20 cellular contexts compared by ENCODE assay signal in genomic region chr2:654896-655295, GRCh38. TPM values are rescaled to one million over a fixed set of nuclear protein-coding genes. Genes with fewer than 3 reads are reported as not detected.
DNase-seq lines count a peak whose midpoint lies in the region; ATAC-seq and TF ChIP-seq lines count a peak whose summit lies in the region.
"Had no signal": no experiment of that assay in that cellular context is flagged by ENCODE, and none has a peak within 500 bp of the region (broad histone marks: within the 10 kb centered on the region; RNA-seq: fewer than 3 reads in every experiment).

No MANE protein-coding gene starts in this region.

- peak; percentile 25 for DNase-seq in activated CD4-positive, CD25-positive, alpha-beta regulatory T cell treated with anti-CD3 and anti-CD28 coated beads, Interleukin-2, amount 50 U/mL, for 72 hours
- DNase-seq in CD4-positive, alpha-beta T cell: no peak
- peak; percentile 4 for DNase-seq in activated T-helper 2 cell treated with anti-CD3 and anti-CD28 coated beads, Interferon-gamma antibody, Interleukin-2, Interleukin-4, amounts not matched to agents 10 μg/mL and 5 μg/mL and 100 μg/mL, durations not matched to agents 14 hours and 24 hours and 36 hours (ENCODE audit: low spot score)
- DNase-seq in osteocyte (ENCODE audit: extremely low spot score, unreplicated experiment) (peak; percentile 54), prostate gland (ENCODE audit: low spot score) (no peak)
- DNase-seq: AML-193; CD4-positive, CD25-positive, alpha-beta regulatory T cell; DMS153; KG1; NCI-H1436; NCI-H2029; NCI-H345; NCI-H526; PC-3 had no signal

- no peaks in the 10 kb centered on the region for H3K9me3 Mint-ChIP-seq in CD4-positive, alpha-beta T cell
- no peaks in the 10 kb centered on the region for H3K9me3 Mint-ChIP-seq in activated T-helper 2 cell treated with anti-CD3 and anti-CD28 coated beads, Interferon-gamma antibody, Interleukin-2, Interleukin-4, amounts not matched to agents 10 μg/mL and 5 μg/mL and 100 μg/mL, durations not matched to agents 14 hours and 24 hours and 36 hours
- no peaks in the 10 kb centered on the region for H3K9me3 Mint-ChIP-seq in osteocyte (ENCODE audit: unreplicated experiment)
- H3K9me3 Mint-ChIP-seq: CD4-positive, CD25-positive, alpha-beta regulatory T cell had no signal

- no peaks in the 10 kb centered on the region for H3K9me3 ChIP-seq in CD4-positive, alpha-beta T cell (ENCODE audit: control insufficient read depth, low read length)
- no peaks in the 10 kb centered on the region for H3K9me3 ChIP-seq in prostate gland

- no peak for TF ChIP-seq POLR2A in prostate gland (IDR thresholded peaks at IDR 0.05)

- WGBS in prostate gland: 89% methylated on average over 10 of the region's 10 CpGs

- H3K4me3 ChIP-seq in prostate gland: no peak overlapping the region
- H3K4me3 ChIP-seq: GM12878 had no signal

- H3K27ac Mint-ChIP-seq in CD4-positive, alpha-beta T cell: peak overlapping the region; percentile 18
- H3K27ac Mint-ChIP-seq in activated T-helper 2 cell treated with anti-CD3 and anti-CD28 coated beads, Interferon-gamma antibody, Interleukin-2, Interleukin-4, amounts not matched to agents 10 μg/mL and 5 μg/mL and 100 μg/mL, durations not matched to agents 14 hours and 24 hours and 36 hours: no peak overlapping the region
- no peak overlapping the region for H3K27ac Mint-ChIP-seq in osteocyte (ENCODE audit: unreplicated experiment)
- H3K27ac Mint-ChIP-seq: CD4-positive, CD25-positive, alpha-beta regulatory T cell had no signal

- H3K4me3 Mint-ChIP-seq in CD4-positive, alpha-beta T cell: no peak overlapping the region
- H3K4me3 Mint-ChIP-seq in activated T-helper 2 cell treated with anti-CD3 and anti-CD28 coated beads, Interferon-gamma antibody, Interleukin-2, Interleukin-4, amounts not matched to agents 10 μg/mL and 5 μg/mL and 100 μg/mL, durations not matched to agents 14 hours and 24 hours and 36 hours (ENCODE audit: low read depth): no peak overlapping the region
- H3K4me3 Mint-ChIP-seq in osteocyte (ENCODE audit: unreplicated experiment): no peak overlapping the region
- H3K4me3 Mint-ChIP-seq: CD4-positive, CD25-positive, alpha-beta regulatory T cell had no signal

- H3K27me3 Mint-ChIP-seq in CD4-positive, alpha-beta T cell: no peaks in the 10 kb centered on the region
- peaks cover 2% of the 10 kb centered on the region for H3K27me3 Mint-ChIP-seq in activated T-helper 2 cell treated with anti-CD3 and anti-CD28 coated beads, Interferon-gamma antibody, Interleukin-2, Interleukin-4, amounts not matched to agents 10 μg/mL and 5 μg/mL and 100 μg/mL, durations not matched to agents 14 hours and 24 hours and 36 hours (ENCODE audit: low read depth)
- H3K27me3 Mint-ChIP-seq in osteocyte (ENCODE audit: unreplicated experiment): peaks cover 29% of the 10 kb centered on the region

- H3K4me1 ChIP-seq in prostate gland (replicated peaks): no peaks in the 10 kb centered on the region

- no peak for ATAC-seq in activated CD4-positive, CD25-positive, alpha-beta regulatory T cell treated with anti-CD3 and anti-CD28 coated beads, Interleukin-2, amount 50 U/mL, for 24 hours
- no peak for ATAC-seq in CD4-positive, alpha-beta T cell (ENCODE audit: poor library complexity)
- ATAC-seq in HG03175 (IDR thresholded peaks at IDR 0.05; ENCODE audit: unreplicated experiment) (no peak), GM21515 (IDR thresholded peaks at IDR 0.05; ENCODE audit: unreplicated experiment) (no peak)
- ATAC-seq: GM12878 had no signal

- POLR2A ChIA-PET in CD4-positive, alpha-beta T cell (lab: Charles Lee): no interaction called here

- H3K4me1 Mint-ChIP-seq in CD4-positive, alpha-beta T cell (ENCODE audit: low read depth): peaks cover 65% of the 10 kb centered on the region
- H3K4me1 Mint-ChIP-seq in activated T-helper 2 cell treated with anti-CD3 and anti-CD28 coated beads, Interferon-gamma antibody, Interleukin-2, Interleukin-4, amounts not matched to agents 10 μg/mL and 5 μg/mL and 100 μg/mL, durations not matched to agents 14 hours and 24 hours and 36 hours (ENCODE audit: low read depth): peaks cover 20% of the 10 kb centered on the region
- no peaks in the 10 kb centered on the region for H3K4me1 Mint-ChIP-seq in osteocyte (ENCODE audit: unreplicated experiment)

- no peaks in the 10 kb centered on the region for H3K36me3 Mint-ChIP-seq in CD4-positive, alpha-beta T cell (ENCODE audit: low read depth)
- no peaks in the 10 kb centered on the region for H3K36me3 Mint-ChIP-seq in activated T-helper 2 cell treated with anti-CD3 and anti-CD28 coated beads, Interferon-gamma antibody, Interleukin-2, Interleukin-4, amounts not matched to agents 10 μg/mL and 5 μg/mL and 100 μg/mL, durations not matched to agents 14 hours and 24 hours and 36 hours (ENCODE audit: low read depth)
- no peaks in the 10 kb centered on the region for H3K36me3 Mint-ChIP-seq in osteocyte (ENCODE audit: unreplicated experiment)
- H3K36me3 Mint-ChIP-seq: CD4-positive, CD25-positive, alpha-beta regulatory T cell had no signal

- intact Hi-C loops in CD4-positive, alpha-beta T cell (cut with DNase I, micrococcal nuclease): no loop called here
- intact Hi-C loops in activated T-helper 2 cell treated with anti-CD3 and anti-CD28 coated beads, Interferon-gamma antibody, Interleukin-2, Interleukin-4, amounts not matched to agents 10 μg/mL and 5 μg/mL and 100 μg/mL, durations not matched to agents 14 hours and 24 hours and 36 hours (cut with micrococcal nuclease): no loop called here
- intact Hi-C loops in prostate gland (cut with DNase I): no loop called here

- CTCF ChIA-PET in CD4-positive, alpha-beta T cell (lab: Charles Lee): no interaction called here

- H3K36me3 ChIP-seq in prostate gland: no peaks in the 10 kb centered on the region

- no peak overlapping the region for H3K27ac ChIP-seq in CD4-positive, alpha-beta T cell (ENCODE audit: low read depth, low read length)
- H3K27ac ChIP-seq in prostate gland: no peak overlapping the region
- H3K27ac ChIP-seq: 22Rv1, RWPE1 had no signal

- no peak for TF ChIP-seq CTCF in CD4-positive, alpha-beta T cell (IDR thresholded peaks at IDR 0.05)
- TF ChIP-seq CTCF in osteocyte (IDR thresholded peaks at IDR 0.05) (no peak), prostate gland (IDR thresholded peaks at IDR 0.05) (no peak)

- H3K27me3 ChIP-seq in CD4-positive, alpha-beta T cell (ENCODE audit: control insufficient read depth, insufficient read depth, low read length): no peaks in the 10 kb centered on the region
- H3K27me3 ChIP-seq in prostate gland (replicated peaks; ENCODE audit: insufficient read depth): no peaks in the 10 kb centered on the region

RNA-seq across cellular contexts. Expression of gene TMEM18, which starts 22.3 kb away (rescaled TPM):
- total RNA-seq in CD4-positive, alpha-beta T cell: 10 to 100 TPM; 25.6 to 26.3 TPM
- 24.1 and 26.3 TPM in 2 replicates for total RNA-seq in activated T-helper 2 cell treated with anti-CD3 and anti-CD28 coated beads, Interferon-gamma antibody, Interleukin-2, Interleukin-4, amounts not matched to agents 10 μg/mL and 5 μg/mL and 100 μg/mL, durations not matched to agents 14 hours and 24 hours and 36 hours
- total RNA-seq in osteocyte (28.0 and 32.8 TPM in 2 replicates), prostate gland (10 to 100 TPM; 17.7 to 19.3 TPM)

Comparison
In these comparisons a context has a peak if more than half of its experiments do, and no peak if none do; other contexts are left out.
1. DNase-seq: peak in activated CD4-positive, CD25-positive, alpha-beta regulatory T cell treated with anti-CD3 and anti-CD28 coated beads, Interleukin-2, amount 50 U/mL, for 72 hours (single experiment), activated T-helper 2 cell treated with anti-CD3 and anti-CD28 coated beads, Interferon-gamma antibody, Interleukin-2, Interleukin-4, amounts not matched to agents 10 μg/mL and 5 μg/mL and 100 μg/mL, durations not matched to agents 14 hours and 24 hours and 36 hours (single experiment) and osteocyte (single experiment); none in CD4-positive, alpha-beta T cell (0 of 10) and prostate gland (single experiment).